ENCODE assay signal across 18 cellular contexts in genomic region chr11:75272391-75272790, GRCh38. TPM values are rescaled to one million over a fixed set of nuclear protein-coding genes. Genes with fewer than 3 reads are reported as not detected.
DNase-seq lines count a peak whose midpoint lies in the region; ATAC-seq and TF ChIP-seq lines count a peak whose summit lies in the region.
"Had no signal": no experiment of that assay in that cellular context is flagged by ENCODE, and none has a peak within 500 bp of the region (broad histone marks: within the 10 kb centered on the region; RNA-seq: fewer than 3 reads in every experiment).

No MANE protein-coding gene starts in this region.

- DNase-seq in activated naive CD8-positive, alpha-beta T cell treated with anti-CD3 and anti-CD28 coated beads for 36 hours: no peak
- peak in 1 of 5 donors; percentile 30 for DNase-seq in CD8-positive, alpha-beta memory T cell
- DNase-seq in coronary artery (ENCODE audit: low spot score) (peak; percentile 41), posterior vena cava (ENCODE audit: low spot score) (peak; percentile 50), kidney glomerular epithelial cell (lab: John Stamatoyannopoulos, UW) (no peak), OCI-M2 (lab: John Stamatoyannopoulos, UW; ENCODE audit: unreplicated experiment) (no peak)
- DNase-seq: activated B cell treated with CpG ODN at 0.5 μM for 24 hours, activated gamma-delta T cell treated with Interleukin-2 at 50 U/mL for 16 hours, foreskin melanocyte, NCI-H187, NCI-H345, occipital lobe had no signal

- no peaks in the 10 kb centered on the region for H3K27me3 Mint-ChIP-seq in activated naive CD8-positive, alpha-beta T cell
- H3K27me3 Mint-ChIP-seq in activated naive CD8-positive, alpha-beta T cell treated with anti-CD3 and anti-CD28 coated beads for 36 hours: no peaks in the 10 kb centered on the region
- H3K27me3 Mint-ChIP-seq in CD8-positive, alpha-beta memory T cell: no peaks in the 10 kb centered on the region
- H3K27me3 Mint-ChIP-seq: activated B cell treated with CpG ODN at 0.5 μM for 24 hours, IgD-negative memory B cell had no signal

- H3K4me3 ChIP-seq in CD8-positive, alpha-beta memory T cell (ENCODE audit: low read length): no peak overlapping the region
- H3K4me3 ChIP-seq in coronary artery: no peak overlapping the region

- H3K27ac Mint-ChIP-seq in activated naive CD8-positive, alpha-beta T cell: peak overlapping the region; percentile 80
- H3K27ac Mint-ChIP-seq in activated naive CD8-positive, alpha-beta T cell treated with anti-CD3 and anti-CD28 coated beads for 36 hours: no peak overlapping the region
- peak overlapping the region in 7 of 8 donors; percentile 23 to 95 (median 76) for H3K27ac Mint-ChIP-seq in CD8-positive, alpha-beta memory T cell
- H3K27ac Mint-ChIP-seq: activated B cell treated with CpG ODN at 0.5 μM for 24 hours had no signal

- TF ChIP-seq CTCF in coronary artery (IDR thresholded peaks at IDR 0.05): no peak

- H3K4me1 Mint-ChIP-seq in activated naive CD8-positive, alpha-beta T cell (ENCODE audit: low read depth): peaks cover 54% of the 10 kb centered on the region
- peaks cover 37% of the 10 kb centered on the region for H3K4me1 Mint-ChIP-seq in activated naive CD8-positive, alpha-beta T cell treated with anti-CD3 and anti-CD28 coated beads for 36 hours
- peaks cover 43 to 56% (median 49%) of the 10 kb centered on the region in 3 donors for H3K4me1 Mint-ChIP-seq in CD8-positive, alpha-beta memory T cell

- intact Hi-C loops in posterior vena cava (cut with DNase I): no loop called here

- H3K9me3 ChIP-seq in CD8-positive, alpha-beta memory T cell (ENCODE audit: low read length): no peaks in the 10 kb centered on the region

- peaks cover 9% of the 10 kb centered on the region for H3K36me3 Mint-ChIP-seq in activated naive CD8-positive, alpha-beta T cell
- H3K36me3 Mint-ChIP-seq in activated naive CD8-positive, alpha-beta T cell treated with anti-CD3 and anti-CD28 coated beads for 36 hours: peaks cover 15% of the 10 kb centered on the region
- peaks cover 8 to 22% (median 10%) of the 10 kb centered on the region in 3 donors for H3K36me3 Mint-ChIP-seq in CD8-positive, alpha-beta memory T cell

- no peak for ATAC-seq in HG03460 (IDR thresholded peaks at IDR 0.05; ENCODE audit: unreplicated experiment)
- ATAC-seq: sciatic nerve had no signal

- CTCF ChIA-PET in CD8-positive, alpha-beta memory T cell (lab: Charles Lee): interaction anchor here (1.3 to 16.2 kb wide), 8 partner anchors 9 to 343 kb away, joined by 3 to 325 read pairs (median 31); partner anchors contain the start of gene TPBGL

- H3K27me3 ChIP-seq in CD8-positive, alpha-beta memory T cell (ENCODE audit: insufficient read depth, low read length, poor library complexity, severe bottlenecking): no peaks in the 10 kb centered on the region

- POLR2A ChIA-PET in CD8-positive, alpha-beta memory T cell (lab: Charles Lee): no interaction called here

- H3K4me1 ChIP-seq in CD8-positive, alpha-beta memory T cell (ENCODE audit: insufficient read depth, low read length): peaks cover 62% of the 10 kb centered on the region

- H3K27ac ChIP-seq in CD8-positive, alpha-beta memory T cell (ENCODE audit: low read depth, low read length): no peak overlapping the region
- no peak overlapping the region for H3K27ac ChIP-seq in coronary artery
- H3K27ac ChIP-seq: epithelial cell of prostate had no signal

- H3K4me3 Mint-ChIP-seq in activated naive CD8-positive, alpha-beta T cell: no peak overlapping the region
- H3K4me3 Mint-ChIP-seq in activated naive CD8-positive, alpha-beta T cell treated with anti-CD3 and anti-CD28 coated beads for 36 hours: no peak overlapping the region
- peak overlapping the region in 4 of 7 donors; percentile 35 to 59 (median 54) for H3K4me3 Mint-ChIP-seq in CD8-positive, alpha-beta memory T cell
- H3K4me3 Mint-ChIP-seq: activated B cell treated with CpG ODN at 0.5 μM for 24 hours had no signal

- peaks cover 3% of the 10 kb centered on the region for H3K36me3 ChIP-seq in CD8-positive, alpha-beta memory T cell (ENCODE audit: insufficient read depth, low read length)

- no peaks in the 10 kb centered on the region for H3K9me3 Mint-ChIP-seq in activated naive CD8-positive, alpha-beta T cell (ENCODE audit: low read depth)
- H3K9me3 Mint-ChIP-seq in activated naive CD8-positive, alpha-beta T cell treated with anti-CD3 and anti-CD28 coated beads for 36 hours: no peaks in the 10 kb centered on the region
- H3K9me3 Mint-ChIP-seq in CD8-positive, alpha-beta memory T cell: no peaks in the 10 kb centered on the region
- H3K9me3 Mint-ChIP-seq: activated B cell treated with CpG ODN at 0.5 μM for 24 hours, IgD-negative memory B cell had no signal

RNA-seq across cellular contexts. Expression of gene TPBGL, which starts 31.8 kb away (rescaled TPM):
- under 1 TPM; 0.20 to 0.45 TPM for total RNA-seq in activated naive CD8-positive, alpha-beta T cell treated with anti-CD3 and anti-CD28 coated beads for 36 hours
- under 1 TPM in 1 of 2 experiments, not detected in 1; 0.09 TPM for total RNA-seq in CD8-positive, alpha-beta memory T cell
- polyA plus RNA-seq in CD8-positive, alpha-beta memory T cell: 0.23 TPM
- total RNA-seq in posterior vena cava: under 1 TPM; 0.46 to 0.67 TPM
- total RNA-seq: activated B cell treated with CpG ODN at 0.5 μM for 24 hours had no signal
- polyA plus RNA-seq: AG04450, IgD-negative memory B cell had no signal

Comparison
In these comparisons a context has a peak if more than half of its experiments do, and no peak if none do; other contexts are left out.
1. H3K4me3 Mint-ChIP-seq: peak in CD8-positive, alpha-beta memory T cell (4 of 7); none in activated naive CD8-positive, alpha-beta T cell (single experiment) and activated naive CD8-positive, alpha-beta T cell treated with anti-CD3 and anti-CD28 coated beads for 36 hours (single experiment).
2. DNase-seq: peak in coronary artery (single experiment) and posterior vena cava (single experiment); none in activated naive CD8-positive, alpha-beta T cell treated with anti-CD3 and anti-CD28 coated beads for 36 hours (single experiment), kidney glomerular epithelial cell (single experiment) and OCI-M2 (single experiment).